ENCODE assay signal across 1 cellular context in the genomic region with DNA sequence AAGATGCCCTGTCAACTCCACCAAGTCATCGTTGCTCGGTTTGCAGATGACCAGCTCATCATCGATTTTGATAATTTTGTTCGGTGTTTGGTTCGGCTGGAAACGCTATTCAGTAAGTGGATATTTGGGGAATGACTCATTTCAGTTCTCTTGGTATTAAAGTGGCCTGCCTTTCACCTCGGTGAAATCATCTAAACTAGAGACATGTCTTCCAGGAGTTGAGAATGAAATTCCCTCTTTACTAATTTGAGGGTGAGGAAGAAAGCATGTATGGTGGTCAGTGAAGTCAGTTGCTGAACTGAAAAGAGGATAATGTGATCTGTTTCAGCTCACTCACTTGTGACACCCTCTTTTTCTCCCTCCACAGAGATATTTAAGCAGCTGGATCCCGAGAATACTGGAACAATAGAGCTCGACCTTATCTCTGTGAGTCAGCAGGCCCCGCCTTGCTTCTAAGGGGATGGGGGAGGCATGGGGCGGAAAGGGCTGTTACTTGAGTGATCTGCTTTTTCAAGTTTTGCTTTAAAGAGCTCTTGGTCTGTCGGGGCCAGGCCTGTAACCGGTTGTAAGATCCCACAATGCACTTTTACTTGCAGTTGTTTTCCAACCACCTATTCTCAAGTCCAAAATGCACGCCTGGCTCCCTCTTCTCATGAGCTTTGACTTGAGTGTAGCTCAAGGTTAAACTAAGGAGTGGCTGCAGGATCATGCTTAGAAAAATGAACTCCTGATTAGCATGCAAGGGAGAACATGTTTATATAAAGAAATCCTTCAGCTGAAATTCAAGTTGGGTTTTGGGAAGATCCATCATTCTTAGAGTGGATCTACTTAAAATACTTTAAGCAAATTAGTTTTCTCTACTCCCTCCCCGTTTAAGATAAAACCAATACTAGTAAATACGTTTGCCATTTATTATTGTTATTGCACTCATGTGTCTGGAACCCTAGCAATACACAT.
TF ChIP-seq lines count a peak whose summit lies in the region.

No MANE protein-coding gene starts in this region.

TF ChIP-seq in K562, 482 proteins besides CTCF, POLR2A, EP300 and RAD21 (continued from another document and continues in another):
- TF ChIP-seq, protein P1, sequence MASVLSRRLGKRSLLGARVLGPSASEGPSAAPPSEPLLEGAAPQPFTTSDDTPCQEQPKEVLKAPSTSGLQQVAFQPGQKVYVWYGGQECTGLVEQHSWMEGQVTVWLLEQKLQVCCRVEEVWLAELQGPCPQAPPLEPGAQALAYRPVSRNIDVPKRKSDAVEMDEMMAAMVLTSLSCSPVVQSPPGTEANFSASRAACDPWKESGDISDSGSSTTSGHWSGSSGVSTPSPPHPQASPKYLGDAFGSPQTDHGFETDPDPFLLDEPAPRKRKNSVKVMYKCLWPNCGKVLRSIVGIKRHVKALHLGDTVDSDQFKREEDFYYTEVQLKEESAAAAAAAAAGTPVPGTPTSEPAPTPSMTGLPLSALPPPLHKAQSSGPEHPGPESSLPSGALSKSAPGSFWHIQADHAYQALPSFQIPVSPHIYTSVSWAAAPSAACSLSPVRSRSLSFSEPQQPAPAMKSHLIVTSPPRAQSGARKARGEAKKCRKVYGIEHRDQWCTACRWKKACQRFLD (CRISPR knock-in tag; IDR thresholded peaks at IDR 0.05): peak; percentile 64; the same call in 1 of the 2 replicates
- TF ChIP-seq BHLHE40 (IDR thresholded peaks at IDR 0.05; ENCODE audit: low read length) (0 out of 2 replicates have a peak, but pooled peaks have one; percentile 45), MNT (conservative IDR thresholded peaks at IDR 0.05) (peak; percentile 47 to 71; a peak in 3 of 4 replicates), AFF4 (CRISPR knock-in tag; IDR thresholded peaks at IDR 0.05) (0 out of 2 replicates have a peak, but pooled peaks have one; percentile 51), JUN (IDR thresholded peaks at IDR 0.05; ENCODE audit: borderline replicate concordance, low read depth, low read length) (peak; percentile 85), JUN (CRISPR knock-in tag; IDR thresholded peaks at IDR 0.05; ENCODE audit: borderline replicate concordance) (peak; percentile 87; the same call in 1 of the 2 replicates), CTBP1 (IDR thresholded peaks at IDR 0.05; ENCODE audit: borderline replicate concordance) (peak; percentile 95), FOXA3 (CRISPR knock-in tag; conservative IDR thresholded peaks at IDR 0.05 in 1 of 2, IDR thresholded peaks at IDR 0.05 in 1 of 2) (peak; percentile 31 to 40; a peak in 2 of 4 replicates), RBM25 (IDR thresholded peaks at IDR 0.05; ENCODE audit: low read depth, low read length, severe bottlenecking) (no peak), ERF (CRISPR knock-in tag; IDR thresholded peaks at IDR 0.05) (peak; percentile 90), CBX8 (IDR thresholded peaks at IDR 0.05; ENCODE audit: borderline replicate concordance, extremely low read depth, low read depth, low read length, poor library complexity, severe bottlenecking) (no peak)
- TF ChIP-seq, protein P2, sequence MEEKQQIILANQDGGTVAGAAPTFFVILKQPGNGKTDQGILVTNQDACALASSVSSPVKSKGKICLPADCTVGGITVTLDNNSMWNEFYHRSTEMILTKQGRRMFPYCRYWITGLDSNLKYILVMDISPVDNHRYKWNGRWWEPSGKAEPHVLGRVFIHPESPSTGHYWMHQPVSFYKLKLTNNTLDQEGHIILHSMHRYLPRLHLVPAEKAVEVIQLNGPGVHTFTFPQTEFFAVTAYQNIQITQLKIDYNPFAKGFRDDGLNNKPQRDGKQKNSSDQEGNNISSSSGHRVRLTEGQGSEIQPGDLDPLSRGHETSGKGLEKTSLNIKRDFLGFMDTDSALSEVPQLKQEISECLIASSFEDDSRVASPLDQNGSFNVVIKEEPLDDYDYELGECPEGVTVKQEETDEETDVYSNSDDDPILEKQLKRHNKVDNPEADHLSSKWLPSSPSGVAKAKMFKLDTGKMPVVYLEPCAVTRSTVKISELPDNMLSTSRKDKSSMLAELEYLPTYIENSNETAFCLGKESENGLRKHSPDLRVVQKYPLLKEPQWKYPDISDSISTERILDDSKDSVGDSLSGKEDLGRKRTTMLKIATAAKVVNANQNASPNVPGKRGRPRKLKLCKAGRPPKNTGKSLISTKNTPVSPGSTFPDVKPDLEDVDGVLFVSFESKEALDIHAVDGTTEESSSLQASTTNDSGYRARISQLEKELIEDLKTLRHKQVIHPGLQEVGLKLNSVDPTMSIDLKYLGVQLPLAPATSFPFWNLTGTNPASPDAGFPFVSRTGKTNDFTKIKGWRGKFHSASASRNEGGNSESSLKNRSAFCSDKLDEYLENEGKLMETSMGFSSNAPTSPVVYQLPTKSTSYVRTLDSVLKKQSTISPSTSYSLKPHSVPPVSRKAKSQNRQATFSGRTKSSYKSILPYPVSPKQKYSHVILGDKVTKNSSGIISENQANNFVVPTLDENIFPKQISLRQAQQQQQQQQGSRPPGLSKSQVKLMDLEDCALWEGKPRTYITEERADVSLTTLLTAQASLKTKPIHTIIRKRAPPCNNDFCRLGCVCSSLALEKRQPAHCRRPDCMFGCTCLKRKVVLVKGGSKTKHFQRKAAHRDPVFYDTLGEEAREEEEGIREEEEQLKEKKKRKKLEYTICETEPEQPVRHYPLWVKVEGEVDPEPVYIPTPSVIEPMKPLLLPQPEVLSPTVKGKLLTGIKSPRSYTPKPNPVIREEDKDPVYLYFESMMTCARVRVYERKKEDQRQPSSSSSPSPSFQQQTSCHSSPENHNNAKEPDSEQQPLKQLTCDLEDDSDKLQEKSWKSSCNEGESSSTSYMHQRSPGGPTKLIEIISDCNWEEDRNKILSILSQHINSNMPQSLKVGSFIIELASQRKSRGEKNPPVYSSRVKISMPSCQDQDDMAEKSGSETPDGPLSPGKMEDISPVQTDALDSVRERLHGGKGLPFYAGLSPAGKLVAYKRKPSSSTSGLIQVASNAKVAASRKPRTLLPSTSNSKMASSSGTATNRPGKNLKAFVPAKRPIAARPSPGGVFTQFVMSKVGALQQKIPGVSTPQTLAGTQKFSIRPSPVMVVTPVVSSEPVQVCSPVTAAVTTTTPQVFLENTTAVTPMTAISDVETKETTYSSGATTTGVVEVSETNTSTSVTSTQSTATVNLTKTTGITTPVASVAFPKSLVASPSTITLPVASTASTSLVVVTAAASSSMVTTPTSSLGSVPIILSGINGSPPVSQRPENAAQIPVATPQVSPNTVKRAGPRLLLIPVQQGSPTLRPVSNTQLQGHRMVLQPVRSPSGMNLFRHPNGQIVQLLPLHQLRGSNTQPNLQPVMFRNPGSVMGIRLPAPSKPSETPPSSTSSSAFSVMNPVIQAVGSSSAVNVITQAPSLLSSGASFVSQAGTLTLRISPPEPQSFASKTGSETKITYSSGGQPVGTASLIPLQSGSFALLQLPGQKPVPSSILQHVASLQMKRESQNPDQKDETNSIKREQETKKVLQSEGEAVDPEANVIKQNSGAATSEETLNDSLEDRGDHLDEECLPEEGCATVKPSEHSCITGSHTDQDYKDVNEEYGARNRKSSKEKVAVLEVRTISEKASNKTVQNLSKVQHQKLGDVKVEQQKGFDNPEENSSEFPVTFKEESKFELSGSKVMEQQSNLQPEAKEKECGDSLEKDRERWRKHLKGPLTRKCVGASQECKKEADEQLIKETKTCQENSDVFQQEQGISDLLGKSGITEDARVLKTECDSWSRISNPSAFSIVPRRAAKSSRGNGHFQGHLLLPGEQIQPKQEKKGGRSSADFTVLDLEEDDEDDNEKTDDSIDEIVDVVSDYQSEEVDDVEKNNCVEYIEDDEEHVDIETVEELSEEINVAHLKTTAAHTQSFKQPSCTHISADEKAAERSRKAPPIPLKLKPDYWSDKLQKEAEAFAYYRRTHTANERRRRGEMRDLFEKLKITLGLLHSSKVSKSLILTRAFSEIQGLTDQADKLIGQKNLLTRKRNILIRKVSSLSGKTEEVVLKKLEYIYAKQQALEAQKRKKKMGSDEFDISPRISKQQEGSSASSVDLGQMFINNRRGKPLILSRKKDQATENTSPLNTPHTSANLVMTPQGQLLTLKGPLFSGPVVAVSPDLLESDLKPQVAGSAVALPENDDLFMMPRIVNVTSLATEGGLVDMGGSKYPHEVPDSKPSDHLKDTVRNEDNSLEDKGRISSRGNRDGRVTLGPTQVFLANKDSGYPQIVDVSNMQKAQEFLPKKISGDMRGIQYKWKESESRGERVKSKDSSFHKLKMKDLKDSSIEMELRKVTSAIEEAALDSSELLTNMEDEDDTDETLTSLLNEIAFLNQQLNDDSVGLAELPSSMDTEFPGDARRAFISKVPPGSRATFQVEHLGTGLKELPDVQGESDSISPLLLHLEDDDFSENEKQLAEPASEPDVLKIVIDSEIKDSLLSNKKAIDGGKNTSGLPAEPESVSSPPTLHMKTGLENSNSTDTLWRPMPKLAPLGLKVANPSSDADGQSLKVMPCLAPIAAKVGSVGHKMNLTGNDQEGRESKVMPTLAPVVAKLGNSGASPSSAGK (IDR thresholded peaks at IDR 0.05): peak; percentile 87
- TF ChIP-seq, protein P3, sequence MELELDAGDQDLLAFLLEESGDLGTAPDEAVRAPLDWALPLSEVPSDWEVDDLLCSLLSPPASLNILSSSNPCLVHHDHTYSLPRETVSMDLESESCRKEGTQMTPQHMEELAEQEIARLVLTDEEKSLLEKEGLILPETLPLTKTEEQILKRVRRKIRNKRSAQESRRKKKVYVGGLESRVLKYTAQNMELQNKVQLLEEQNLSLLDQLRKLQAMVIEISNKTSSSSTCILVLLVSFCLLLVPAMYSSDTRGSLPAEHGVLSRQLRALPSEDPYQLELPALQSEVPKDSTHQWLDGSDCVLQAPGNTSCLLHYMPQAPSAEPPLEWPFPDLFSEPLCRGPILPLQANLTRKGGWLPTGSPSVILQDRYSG (tag; conservative IDR thresholded peaks at IDR 0.05; ENCODE audit: low read depth): peak; percentile 34
- TF ChIP-seq, protein P4, sequence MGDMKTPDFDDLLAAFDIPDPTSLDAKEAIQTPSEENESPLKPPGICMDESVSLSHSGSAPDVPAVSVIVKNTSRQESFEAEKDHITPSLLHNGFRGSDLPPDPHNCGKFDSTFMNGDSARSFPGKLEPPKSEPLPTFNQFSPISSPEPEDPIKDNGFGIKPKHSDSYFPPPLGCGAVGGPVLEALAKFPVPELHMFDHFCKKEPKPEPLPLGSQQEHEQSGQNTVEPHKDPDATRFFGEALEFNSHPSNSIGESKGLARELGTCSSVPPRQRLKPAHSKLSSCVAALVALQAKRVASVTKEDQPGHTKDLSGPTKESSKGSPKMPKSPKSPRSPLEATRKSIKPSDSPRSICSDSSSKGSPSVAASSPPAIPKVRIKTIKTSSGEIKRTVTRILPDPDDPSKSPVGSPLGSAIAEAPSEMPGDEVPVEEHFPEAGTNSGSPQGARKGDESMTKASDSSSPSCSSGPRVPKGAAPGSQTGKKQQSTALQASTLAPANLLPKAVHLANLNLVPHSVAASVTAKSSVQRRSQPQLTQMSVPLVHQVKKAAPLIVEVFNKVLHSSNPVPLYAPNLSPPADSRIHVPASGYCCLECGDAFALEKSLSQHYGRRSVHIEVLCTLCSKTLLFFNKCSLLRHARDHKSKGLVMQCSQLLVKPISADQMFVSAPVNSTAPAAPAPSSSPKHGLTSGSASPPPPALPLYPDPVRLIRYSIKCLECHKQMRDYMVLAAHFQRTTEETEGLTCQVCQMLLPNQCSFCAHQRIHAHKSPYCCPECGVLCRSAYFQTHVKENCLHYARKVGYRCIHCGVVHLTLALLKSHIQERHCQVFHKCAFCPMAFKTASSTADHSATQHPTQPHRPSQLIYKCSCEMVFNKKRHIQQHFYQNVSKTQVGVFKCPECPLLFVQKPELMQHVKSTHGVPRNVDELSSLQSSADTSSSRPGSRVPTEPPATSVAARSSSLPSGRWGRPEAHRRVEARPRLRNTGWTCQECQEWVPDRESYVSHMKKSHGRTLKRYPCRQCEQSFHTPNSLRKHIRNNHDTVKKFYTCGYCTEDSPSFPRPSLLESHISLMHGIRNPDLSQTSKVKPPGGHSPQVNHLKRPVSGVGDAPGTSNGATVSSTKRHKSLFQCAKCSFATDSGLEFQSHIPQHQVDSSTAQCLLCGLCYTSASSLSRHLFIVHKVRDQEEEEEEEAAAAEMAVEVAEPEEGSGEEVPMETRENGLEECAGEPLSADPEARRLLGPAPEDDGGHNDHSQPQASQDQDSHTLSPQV (IDR thresholded peaks at IDR 0.05): peak; percentile 97
